ENCODE assay signal across 2 cellular contexts in the genomic region with DNA sequence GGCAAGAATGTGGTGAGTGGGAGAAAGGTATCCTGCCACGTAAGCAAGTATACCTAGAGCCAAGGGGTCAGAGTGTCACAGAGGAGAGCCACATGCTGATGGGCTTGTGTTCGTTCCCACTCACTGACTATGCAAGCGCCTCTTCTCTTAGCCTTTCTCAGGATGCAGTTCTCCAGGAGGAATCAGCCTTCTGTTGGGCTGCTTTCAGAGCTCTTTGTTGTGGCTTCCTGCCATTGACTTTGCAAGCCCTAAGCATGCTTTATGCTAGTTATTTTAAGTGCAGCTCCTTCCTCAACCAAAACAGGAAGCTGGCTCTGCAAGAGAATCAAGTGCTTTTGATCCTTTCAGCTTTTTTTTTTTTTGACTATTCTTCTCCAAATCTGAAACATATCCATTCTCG.
TF ChIP-seq lines count a peak whose summit lies in the region.

No MANE protein-coding gene starts in this region.

TF ChIP-seq in SK-N-SH treated with all-trans-retinoic acid at 6 μM for 48 hours, 23 proteins besides CTCF, POLR2A, EP300 and RAD21 (continued from another document):
- no peak for TF ChIP-seq ESRRG (CRISPR knock-in tag; IDR thresholded peaks at IDR 0.05)
- TF ChIP-seq, protein P1, sequence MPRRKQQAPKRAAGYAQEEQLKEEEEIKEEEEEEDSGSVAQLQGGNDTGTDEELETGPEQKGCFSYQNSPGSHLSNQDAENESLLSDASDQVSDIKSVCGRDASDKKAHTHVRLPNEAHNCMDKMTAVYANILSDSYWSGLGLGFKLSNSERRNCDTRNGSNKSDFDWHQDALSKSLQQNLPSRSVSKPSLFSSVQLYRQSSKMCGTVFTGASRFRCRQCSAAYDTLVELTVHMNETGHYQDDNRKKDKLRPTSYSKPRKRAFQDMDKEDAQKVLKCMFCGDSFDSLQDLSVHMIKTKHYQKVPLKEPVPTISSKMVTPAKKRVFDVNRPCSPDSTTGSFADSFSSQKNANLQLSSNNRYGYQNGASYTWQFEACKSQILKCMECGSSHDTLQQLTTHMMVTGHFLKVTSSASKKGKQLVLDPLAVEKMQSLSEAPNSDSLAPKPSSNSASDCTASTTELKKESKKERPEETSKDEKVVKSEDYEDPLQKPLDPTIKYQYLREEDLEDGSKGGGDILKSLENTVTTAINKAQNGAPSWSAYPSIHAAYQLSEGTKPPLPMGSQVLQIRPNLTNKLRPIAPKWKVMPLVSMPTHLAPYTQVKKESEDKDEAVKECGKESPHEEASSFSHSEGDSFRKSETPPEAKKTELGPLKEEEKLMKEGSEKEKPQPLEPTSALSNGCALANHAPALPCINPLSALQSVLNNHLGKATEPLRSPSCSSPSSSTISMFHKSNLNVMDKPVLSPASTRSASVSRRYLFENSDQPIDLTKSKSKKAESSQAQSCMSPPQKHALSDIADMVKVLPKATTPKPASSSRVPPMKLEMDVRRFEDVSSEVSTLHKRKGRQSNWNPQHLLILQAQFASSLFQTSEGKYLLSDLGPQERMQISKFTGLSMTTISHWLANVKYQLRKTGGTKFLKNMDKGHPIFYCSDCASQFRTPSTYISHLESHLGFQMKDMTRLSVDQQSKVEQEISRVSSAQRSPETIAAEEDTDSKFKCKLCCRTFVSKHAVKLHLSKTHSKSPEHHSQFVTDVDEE (CRISPR knock-in tag; IDR thresholded peaks at IDR 0.05), result no peak
- no peak for TF ChIP-seq CSDC2 (CRISPR knock-in tag; IDR thresholded peaks at IDR 0.05)
- no peak for TF ChIP-seq ARNTL (CRISPR knock-in tag; IDR thresholded peaks at IDR 0.05; ENCODE audit: borderline replicate concordance, low read depth)
- no peak for TF ChIP-seq PPARA (CRISPR knock-in tag; IDR thresholded peaks at IDR 0.05; ENCODE audit: borderline replicate concordance)
- no peak for TF ChIP-seq ZNF8 (CRISPR knock-in tag; IDR thresholded peaks at IDR 0.05)
- TF ChIP-seq, protein P2, sequence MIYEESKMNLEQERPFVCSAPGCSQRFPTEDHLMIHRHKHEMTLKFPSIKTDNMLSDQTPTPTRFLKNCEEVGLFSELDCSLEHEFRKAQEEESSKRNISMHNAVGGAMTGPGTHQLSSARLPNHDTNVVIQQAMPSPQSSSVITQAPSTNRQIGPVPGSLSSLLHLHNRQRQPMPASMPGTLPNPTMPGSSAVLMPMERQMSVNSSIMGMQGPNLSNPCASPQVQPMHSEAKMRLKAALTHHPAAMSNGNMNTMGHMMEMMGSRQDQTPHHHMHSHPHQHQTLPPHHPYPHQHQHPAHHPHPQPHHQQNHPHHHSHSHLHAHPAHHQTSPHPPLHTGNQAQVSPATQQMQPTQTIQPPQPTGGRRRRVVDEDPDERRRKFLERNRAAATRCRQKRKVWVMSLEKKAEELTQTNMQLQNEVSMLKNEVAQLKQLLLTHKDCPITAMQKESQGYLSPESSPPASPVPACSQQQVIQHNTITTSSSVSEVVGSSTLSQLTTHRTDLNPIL (CRISPR knock-in tag; IDR thresholded peaks at IDR 0.05; ENCODE audit: low read depth), result no peak
- TF ChIP-seq SNAI2 (CRISPR knock-in tag; IDR thresholded peaks at IDR 0.05), result no peak
- TF ChIP-seq GLIS3 (CRISPR knock-in tag; IDR thresholded peaks at IDR 0.05), result no peak

TF ChIP-seq in SK-N-SH, 30 proteins besides CTCF, POLR2A, EP300 and RAD21 (continued from another document):
- TF ChIP-seq, protein P3, sequence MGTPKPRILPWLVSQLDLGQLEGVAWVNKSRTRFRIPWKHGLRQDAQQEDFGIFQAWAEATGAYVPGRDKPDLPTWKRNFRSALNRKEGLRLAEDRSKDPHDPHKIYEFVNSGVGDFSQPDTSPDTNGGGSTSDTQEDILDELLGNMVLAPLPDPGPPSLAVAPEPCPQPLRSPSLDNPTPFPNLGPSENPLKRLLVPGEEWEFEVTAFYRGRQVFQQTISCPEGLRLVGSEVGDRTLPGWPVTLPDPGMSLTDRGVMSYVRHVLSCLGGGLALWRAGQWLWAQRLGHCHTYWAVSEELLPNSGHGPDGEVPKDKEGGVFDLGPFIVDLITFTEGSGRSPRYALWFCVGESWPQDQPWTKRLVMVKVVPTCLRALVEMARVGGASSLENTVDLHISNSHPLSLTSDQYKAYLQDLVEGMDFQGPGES (IDR thresholded peaks at IDR 0.05; ENCODE audit: low read depth, low read length), result no peak
- TF ChIP-seq, protein P4, sequence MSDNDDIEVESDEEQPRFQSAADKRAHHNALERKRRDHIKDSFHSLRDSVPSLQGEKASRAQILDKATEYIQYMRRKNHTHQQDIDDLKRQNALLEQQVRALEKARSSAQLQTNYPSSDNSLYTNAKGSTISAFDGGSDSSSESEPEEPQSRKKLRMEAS (IDR thresholded peaks at IDR 0.05; ENCODE audit: low read depth), result no peak
- TF ChIP-seq, protein P5, sequence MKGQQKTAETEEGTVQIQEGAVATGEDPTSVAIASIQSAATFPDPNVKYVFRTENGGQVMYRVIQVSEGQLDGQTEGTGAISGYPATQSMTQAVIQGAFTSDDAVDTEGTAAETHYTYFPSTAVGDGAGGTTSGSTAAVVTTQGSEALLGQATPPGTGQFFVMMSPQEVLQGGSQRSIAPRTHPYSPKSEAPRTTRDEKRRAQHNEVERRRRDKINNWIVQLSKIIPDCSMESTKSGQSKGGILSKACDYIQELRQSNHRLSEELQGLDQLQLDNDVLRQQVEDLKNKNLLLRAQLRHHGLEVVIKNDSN (IDR thresholded peaks at IDR 0.05; ENCODE audit: borderline replicate concordance, low read depth), result no peak
- TF ChIP-seq TCF12 (IDR thresholded peaks at IDR 0.05), result no peak
- TF ChIP-seq, protein P6, sequence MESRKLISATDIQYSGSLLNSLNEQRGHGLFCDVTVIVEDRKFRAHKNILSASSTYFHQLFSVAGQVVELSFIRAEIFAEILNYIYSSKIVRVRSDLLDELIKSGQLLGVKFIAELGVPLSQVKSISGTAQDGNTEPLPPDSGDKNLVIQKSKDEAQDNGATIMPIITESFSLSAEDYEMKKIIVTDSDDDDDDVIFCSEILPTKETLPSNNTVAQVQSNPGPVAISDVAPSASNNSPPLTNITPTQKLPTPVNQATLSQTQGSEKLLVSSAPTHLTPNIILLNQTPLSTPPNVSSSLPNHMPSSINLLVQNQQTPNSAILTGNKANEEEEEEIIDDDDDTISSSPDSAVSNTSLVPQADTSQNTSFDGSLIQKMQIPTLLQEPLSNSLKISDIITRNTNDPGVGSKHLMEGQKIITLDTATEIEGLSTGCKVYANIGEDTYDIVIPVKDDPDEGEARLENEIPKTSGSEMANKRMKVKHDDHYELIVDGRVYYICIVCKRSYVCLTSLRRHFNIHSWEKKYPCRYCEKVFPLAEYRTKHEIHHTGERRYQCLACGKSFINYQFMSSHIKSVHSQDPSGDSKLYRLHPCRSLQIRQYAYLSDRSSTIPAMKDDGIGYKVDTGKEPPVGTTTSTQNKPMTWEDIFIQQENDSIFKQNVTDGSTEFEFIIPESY (IDR thresholded peaks at IDR 0.05; ENCODE audit: borderline replicate concordance, low read depth), result no peak
- no peak for TF ChIP-seq TEAD4 (IDR thresholded peaks at IDR 0.05; ENCODE audit: borderline replicate concordance, insufficient read depth)
- no peak for TF ChIP-seq SMC3 (IDR thresholded peaks at IDR 0.05; ENCODE audit: low read depth, low read length)
- no peak for TF ChIP-seq MEF2A (IDR thresholded peaks at IDR 0.05; ENCODE audit: borderline replicate concordance, low read depth)
- no peak for TF ChIP-seq NFIC (IDR thresholded peaks at IDR 0.05; ENCODE audit: borderline replicate concordance)
- no peak for TF ChIP-seq EZH2phosphoT487 (IDR thresholded peaks at IDR 0.05; ENCODE audit: borderline replicate concordance, low read depth)
- TF ChIP-seq NRF1 (IDR thresholded peaks at IDR 0.05; ENCODE audit: low read depth, low read length), result no peak
